2 cellular contexts compared by ENCODE assay signal in the genomic region with DNA sequence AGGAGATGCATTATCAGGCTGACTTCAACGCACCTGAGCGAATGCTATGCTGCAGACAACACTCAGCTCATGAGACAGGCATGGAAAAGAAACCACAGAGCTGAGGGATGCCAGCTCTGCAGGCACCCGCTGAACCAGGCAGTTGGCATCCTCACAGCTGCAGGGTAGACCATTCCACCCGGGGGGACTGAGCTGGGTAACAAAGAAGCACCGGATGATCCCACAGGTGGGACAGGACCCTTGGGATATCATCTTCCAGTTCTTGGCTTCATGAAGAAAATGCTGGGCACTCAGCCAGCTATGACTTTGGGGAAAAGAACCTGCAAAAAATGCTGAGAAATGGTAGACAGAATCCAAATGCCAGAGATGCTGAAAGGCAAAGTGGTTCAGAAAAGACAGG.
TF ChIP-seq lines count a peak whose summit lies in the region.

No MANE protein-coding gene starts in this region.

TF ChIP-seq in HEK293, 187 proteins besides CTCF, POLR2A, EP300 and RAD21 (continued from another document):
- peak; percentile 80 for TF ChIP-seq PRDM10 (tag by site-specific recombination; IDR thresholded peaks at IDR 0.05)
- TF ChIP-seq SCRT2 (tag by site-specific recombination; IDR thresholded peaks at IDR 0.05): peak; percentile 58; the same call in 1 of the 2 replicates
- TF ChIP-seq MYNN (tag by site-specific recombination; IDR thresholded peaks at IDR 0.05; ENCODE audit: borderline replicate concordance): no peak
- no peak for TF ChIP-seq ZNF544 (tag by site-specific recombination; IDR thresholded peaks at IDR 0.05)
- no peak for TF ChIP-seq GFI1B (tag by site-specific recombination; IDR thresholded peaks at IDR 0.05)
- no peak for TF ChIP-seq ZNF433 (tag by site-specific recombination; IDR thresholded peaks at IDR 0.05; ENCODE audit: low read depth)
- TF ChIP-seq ZNF626 (tag by site-specific recombination; IDR thresholded peaks at IDR 0.05): no peak
- TF ChIP-seq ZNF37A (tag by site-specific recombination; IDR thresholded peaks at IDR 0.05): no peak
- TF ChIP-seq, protein P1, sequence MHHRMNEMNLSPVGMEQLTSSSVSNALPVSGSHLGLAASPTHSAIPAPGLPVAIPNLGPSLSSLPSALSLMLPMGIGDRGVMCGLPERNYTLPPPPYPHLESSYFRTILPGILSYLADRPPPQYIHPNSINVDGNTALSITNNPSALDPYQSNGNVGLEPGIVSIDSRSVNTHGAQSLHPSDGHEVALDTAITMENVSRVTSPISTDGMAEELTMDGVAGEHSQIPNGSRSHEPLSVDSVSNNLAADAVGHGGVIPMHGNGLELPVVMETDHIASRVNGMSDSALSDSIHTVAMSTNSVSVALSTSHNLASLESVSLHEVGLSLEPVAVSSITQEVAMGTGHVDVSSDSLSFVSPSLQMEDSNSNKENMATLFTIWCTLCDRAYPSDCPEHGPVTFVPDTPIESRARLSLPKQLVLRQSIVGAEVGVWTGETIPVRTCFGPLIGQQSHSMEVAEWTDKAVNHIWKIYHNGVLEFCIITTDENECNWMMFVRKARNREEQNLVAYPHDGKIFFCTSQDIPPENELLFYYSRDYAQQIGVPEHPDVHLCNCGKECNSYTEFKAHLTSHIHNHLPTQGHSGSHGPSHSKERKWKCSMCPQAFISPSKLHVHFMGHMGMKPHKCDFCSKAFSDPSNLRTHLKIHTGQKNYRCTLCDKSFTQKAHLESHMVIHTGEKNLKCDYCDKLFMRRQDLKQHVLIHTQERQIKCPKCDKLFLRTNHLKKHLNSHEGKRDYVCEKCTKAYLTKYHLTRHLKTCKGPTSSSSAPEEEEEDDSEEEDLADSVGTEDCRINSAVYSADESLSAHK (tag by site-specific recombination; IDR thresholded peaks at IDR 0.05): no peak

TF ChIP-seq in WTC11, 78 proteins besides CTCF, POLR2A, EP300 and RAD21 (continued from another document):
- TF ChIP-seq, protein P2, sequence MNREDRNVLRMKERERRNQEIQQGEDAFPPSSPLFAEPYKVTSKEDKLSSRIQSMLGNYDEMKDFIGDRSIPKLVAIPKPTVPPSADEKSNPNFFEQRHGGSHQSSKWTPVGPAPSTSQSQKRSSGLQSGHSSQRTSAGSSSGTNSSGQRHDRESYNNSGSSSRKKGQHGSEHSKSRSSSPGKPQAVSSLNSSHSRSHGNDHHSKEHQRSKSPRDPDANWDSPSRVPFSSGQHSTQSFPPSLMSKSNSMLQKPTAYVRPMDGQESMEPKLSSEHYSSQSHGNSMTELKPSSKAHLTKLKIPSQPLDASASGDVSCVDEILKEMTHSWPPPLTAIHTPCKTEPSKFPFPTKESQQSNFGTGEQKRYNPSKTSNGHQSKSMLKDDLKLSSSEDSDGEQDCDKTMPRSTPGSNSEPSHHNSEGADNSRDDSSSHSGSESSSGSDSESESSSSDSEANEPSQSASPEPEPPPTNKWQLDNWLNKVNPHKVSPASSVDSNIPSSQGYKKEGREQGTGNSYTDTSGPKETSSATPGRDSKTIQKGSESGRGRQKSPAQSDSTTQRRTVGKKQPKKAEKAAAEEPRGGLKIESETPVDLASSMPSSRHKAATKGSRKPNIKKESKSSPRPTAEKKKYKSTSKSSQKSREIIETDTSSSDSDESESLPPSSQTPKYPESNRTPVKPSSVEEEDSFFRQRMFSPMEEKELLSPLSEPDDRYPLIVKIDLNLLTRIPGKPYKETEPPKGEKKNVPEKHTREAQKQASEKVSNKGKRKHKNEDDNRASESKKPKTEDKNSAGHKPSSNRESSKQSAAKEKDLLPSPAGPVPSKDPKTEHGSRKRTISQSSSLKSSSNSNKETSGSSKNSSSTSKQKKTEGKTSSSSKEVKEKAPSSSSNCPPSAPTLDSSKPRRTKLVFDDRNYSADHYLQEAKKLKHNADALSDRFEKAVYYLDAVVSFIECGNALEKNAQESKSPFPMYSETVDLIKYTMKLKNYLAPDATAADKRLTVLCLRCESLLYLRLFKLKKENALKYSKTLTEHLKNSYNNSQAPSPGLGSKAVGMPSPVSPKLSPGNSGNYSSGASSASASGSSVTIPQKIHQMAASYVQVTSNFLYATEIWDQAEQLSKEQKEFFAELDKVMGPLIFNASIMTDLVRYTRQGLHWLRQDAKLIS (CRISPR knock-in tag; IDR thresholded peaks at IDR 0.05; ENCODE audit: borderline replicate concordance): no peak
- TF ChIP-seq, protein P3, sequence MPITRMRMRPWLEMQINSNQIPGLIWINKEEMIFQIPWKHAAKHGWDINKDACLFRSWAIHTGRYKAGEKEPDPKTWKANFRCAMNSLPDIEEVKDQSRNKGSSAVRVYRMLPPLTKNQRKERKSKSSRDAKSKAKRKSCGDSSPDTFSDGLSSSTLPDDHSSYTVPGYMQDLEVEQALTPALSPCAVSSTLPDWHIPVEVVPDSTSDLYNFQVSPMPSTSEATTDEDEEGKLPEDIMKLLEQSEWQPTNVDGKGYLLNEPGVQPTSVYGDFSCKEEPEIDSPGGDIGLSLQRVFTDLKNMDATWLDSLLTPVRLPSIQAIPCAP (CRISPR knock-in tag; IDR thresholded peaks at IDR 0.05): no peak
- TF ChIP-seq ELF4 (CRISPR knock-in tag; IDR thresholded peaks at IDR 0.05; ENCODE audit: low read depth): no peak
- no peak for TF ChIP-seq MAX (CRISPR knock-in tag; IDR thresholded peaks at IDR 0.05)
- no peak for TF ChIP-seq ATF3 (CRISPR knock-in tag; conservative IDR thresholded peaks at IDR 0.05)
- no peak for TF ChIP-seq NFE2L1 (CRISPR knock-in tag; IDR thresholded peaks at IDR 0.05)
- TF ChIP-seq PRDM15 (CRISPR knock-in tag; IDR thresholded peaks at IDR 0.05): no peak
- no peak for TF ChIP-seq ZNF281 (CRISPR knock-in tag; IDR thresholded peaks at IDR 0.05)
- TF ChIP-seq ZNF416 (CRISPR knock-in tag; IDR thresholded peaks at IDR 0.05): no peak
- TF ChIP-seq MXD4 (CRISPR knock-in tag; IDR thresholded peaks at IDR 0.05; ENCODE audit: borderline replicate concordance): no peak
- TF ChIP-seq, protein P4, sequence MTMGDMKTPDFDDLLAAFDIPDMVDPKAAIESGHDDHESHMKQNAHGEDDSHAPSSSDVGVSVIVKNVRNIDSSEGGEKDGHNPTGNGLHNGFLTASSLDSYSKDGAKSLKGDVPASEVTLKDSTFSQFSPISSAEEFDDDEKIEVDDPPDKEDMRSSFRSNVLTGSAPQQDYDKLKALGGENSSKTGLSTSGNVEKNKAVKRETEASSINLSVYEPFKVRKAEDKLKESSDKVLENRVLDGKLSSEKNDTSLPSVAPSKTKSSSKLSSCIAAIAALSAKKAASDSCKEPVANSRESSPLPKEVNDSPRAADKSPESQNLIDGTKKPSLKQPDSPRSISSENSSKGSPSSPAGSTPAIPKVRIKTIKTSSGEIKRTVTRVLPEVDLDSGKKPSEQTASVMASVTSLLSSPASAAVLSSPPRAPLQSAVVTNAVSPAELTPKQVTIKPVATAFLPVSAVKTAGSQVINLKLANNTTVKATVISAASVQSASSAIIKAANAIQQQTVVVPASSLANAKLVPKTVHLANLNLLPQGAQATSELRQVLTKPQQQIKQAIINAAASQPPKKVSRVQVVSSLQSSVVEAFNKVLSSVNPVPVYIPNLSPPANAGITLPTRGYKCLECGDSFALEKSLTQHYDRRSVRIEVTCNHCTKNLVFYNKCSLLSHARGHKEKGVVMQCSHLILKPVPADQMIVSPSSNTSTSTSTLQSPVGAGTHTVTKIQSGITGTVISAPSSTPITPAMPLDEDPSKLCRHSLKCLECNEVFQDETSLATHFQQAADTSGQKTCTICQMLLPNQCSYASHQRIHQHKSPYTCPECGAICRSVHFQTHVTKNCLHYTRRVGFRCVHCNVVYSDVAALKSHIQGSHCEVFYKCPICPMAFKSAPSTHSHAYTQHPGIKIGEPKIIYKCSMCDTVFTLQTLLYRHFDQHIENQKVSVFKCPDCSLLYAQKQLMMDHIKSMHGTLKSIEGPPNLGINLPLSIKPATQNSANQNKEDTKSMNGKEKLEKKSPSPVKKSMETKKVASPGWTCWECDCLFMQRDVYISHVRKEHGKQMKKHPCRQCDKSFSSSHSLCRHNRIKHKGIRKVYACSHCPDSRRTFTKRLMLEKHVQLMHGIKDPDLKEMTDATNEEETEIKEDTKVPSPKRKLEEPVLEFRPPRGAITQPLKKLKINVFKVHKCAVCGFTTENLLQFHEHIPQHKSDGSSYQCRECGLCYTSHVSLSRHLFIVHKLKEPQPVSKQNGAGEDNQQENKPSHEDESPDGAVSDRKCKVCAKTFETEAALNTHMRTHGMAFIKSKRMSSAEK (CRISPR knock-in tag; IDR thresholded peaks at IDR 0.05; ENCODE audit: borderline replicate concordance): no peak
- TF ChIP-seq CREM (CRISPR knock-in tag; IDR thresholded peaks at IDR 0.05): no peak
- no peak for TF ChIP-seq ZNF425 (CRISPR knock-in tag; conservative IDR thresholded peaks at IDR 0.05)
- TF ChIP-seq ESRRA (CRISPR knock-in tag; IDR thresholded peaks at IDR 0.05; ENCODE audit: borderline replicate concordance): no peak
- TF ChIP-seq GTF2I (CRISPR knock-in tag; conservative IDR thresholded peaks at IDR 0.05): no peak
- TF ChIP-seq, protein P5, sequence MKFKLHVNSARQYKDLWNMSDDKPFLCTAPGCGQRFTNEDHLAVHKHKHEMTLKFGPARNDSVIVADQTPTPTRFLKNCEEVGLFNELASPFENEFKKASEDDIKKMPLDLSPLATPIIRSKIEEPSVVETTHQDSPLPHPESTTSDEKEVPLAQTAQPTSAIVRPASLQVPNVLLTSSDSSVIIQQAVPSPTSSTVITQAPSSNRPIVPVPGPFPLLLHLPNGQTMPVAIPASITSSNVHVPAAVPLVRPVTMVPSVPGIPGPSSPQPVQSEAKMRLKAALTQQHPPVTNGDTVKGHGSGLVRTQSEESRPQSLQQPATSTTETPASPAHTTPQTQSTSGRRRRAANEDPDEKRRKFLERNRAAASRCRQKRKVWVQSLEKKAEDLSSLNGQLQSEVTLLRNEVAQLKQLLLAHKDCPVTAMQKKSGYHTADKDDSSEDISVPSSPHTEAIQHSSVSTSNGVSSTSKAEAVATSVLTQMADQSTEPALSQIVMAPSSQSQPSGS (CRISPR knock-in tag; IDR thresholded peaks at IDR 0.05; ENCODE audit: borderline replicate concordance, low read depth): no peak
